ENCODE assay signal across 1 cellular context in genomic region chr1:114716304-114717158, GRCh38.
TF ChIP-seq lines count a peak whose summit lies in the region.

Gene NRAS (minus strand): TSS chr1:114716771. CDS start chr1:114716160, 611 bp downstream.

TF ChIP-seq in HEK293, 187 proteins besides CTCF, POLR2A, EP300 and RAD21 (continued from another document):
- TF ChIP-seq GLI2 (tag by site-specific recombination; IDR thresholded peaks at IDR 0.05; ENCODE audit: borderline replicate concordance, low read depth) = no peak
- no peak for TF ChIP-seq ZNF239 (tag by site-specific recombination; IDR thresholded peaks at IDR 0.05)
- TF ChIP-seq ZNF843 (tag by site-specific recombination; IDR thresholded peaks at IDR 0.05) = 0 out of 2 replicates have a peak, but pooled peaks have one; percentile 29
- peak; percentile 92 for TF ChIP-seq ZNF549 (tag by site-specific recombination; IDR thresholded peaks at IDR 0.05)
- TF ChIP-seq ZNF571 (tag by site-specific recombination; IDR thresholded peaks at IDR 0.05) = no peak
- TF ChIP-seq ZNF174 (tag by site-specific recombination; IDR thresholded peaks at IDR 0.05) = no peak
- TF ChIP-seq ZNF645 (tag by site-specific recombination; IDR thresholded peaks at IDR 0.05) = no peak
- TF ChIP-seq PBX3 (CRISPR knock-in tag; IDR thresholded peaks at IDR 0.05) = 0 out of 2 replicates have a peak, but pooled peaks have one; percentile 38
- TF ChIP-seq REPIN1 (tag by site-specific recombination; IDR thresholded peaks at IDR 0.05; ENCODE audit: low read depth) = no peak
- peak; percentile 38; the same call in 1 of the 2 replicates for TF ChIP-seq ZFHX2 (tag by site-specific recombination; conservative IDR thresholded peaks at IDR 0.05)
- TF ChIP-seq ZNF473 (tag by site-specific recombination; IDR thresholded peaks at IDR 0.05) = no peak
